In the genomic region with DNA sequence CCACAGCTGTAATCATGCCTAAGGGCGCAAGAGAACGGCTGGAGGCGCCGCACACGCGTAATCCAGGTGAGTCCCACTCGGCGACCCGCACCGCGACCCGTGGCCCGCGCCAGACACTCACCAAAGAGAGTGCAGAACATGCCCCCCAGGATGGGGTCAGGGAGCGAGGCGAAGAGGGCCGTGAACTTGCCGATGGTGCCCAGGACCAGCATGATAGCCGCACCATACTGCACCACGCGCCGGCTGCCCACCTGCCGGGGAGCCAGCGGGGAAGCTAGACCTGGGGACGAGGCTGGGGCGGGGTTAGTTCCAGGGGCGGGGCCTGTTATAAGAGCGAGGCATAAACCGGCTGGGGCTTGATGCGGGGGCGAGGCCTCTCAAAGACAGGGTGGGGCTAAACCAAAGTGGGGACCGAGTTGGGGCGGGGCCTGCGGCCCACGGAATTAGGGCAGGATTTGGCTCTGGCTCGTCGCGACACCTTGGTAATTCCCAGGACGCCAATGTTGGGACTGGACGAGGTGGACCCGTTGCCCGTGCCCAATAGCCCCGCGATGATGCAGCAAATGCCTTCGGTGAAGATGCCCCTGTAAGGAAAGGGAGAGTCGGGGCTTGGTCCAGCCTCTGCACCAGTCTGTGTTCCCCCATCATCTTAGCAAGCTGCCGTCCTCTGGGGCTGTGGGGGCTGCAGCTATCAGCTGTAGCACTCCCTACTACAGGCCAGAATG, we compare ENCODE assay signal across 32 cellular contexts. TPM values are rescaled to one million over a fixed set of nuclear protein-coding genes. Genes with fewer than 3 reads are reported as not detected.
A peak's percentile ranks its signal among the peaks of the same experiment; 100 is the strongest.
DNase-seq lines count a peak whose midpoint lies in the region; ATAC-seq and TF ChIP-seq lines count a peak whose summit lies in the region.
"Had no signal": no experiment of that assay in that cellular context is flagged by ENCODE, and none has a peak within 500 bp of the region (broad histone marks: within the 10 kb centered on the region; RNA-seq: fewer than 3 reads in every experiment).

No MANE protein-coding gene starts in this region.

- H3K4me3 ChIP-seq in RWPE2 (ENCODE audit: severe bottlenecking) (no peak overlapping the region), sigmoid colon (no peak overlapping the region)
- H3K4me3 ChIP-seq: breast epithelium, coronary artery, esophagus squamous epithelium, gastrocnemius medialis, SJSA1, thyroid gland had no signal

- no peak overlapping the region for H3K4me3 Mint-ChIP-seq in MCF 10A (ENCODE audit: unreplicated experiment)
- H3K4me3 Mint-ChIP-seq: activated CD4-positive, alpha-beta T cell treated with anti-CD3 and anti-CD28 coated beads for 36 hours; activated naive CD4-positive, alpha-beta T cell treated with anti-CD3 and anti-CD28 coated beads for 36 hours; CD14-positive monocyte; effector memory CD8-positive, alpha-beta T cell; memory B cell had no signal

- H3K27ac ChIP-seq in RWPE2 (ENCODE audit: poor library complexity, severe bottlenecking) (no peak overlapping the region), sigmoid colon (no peak overlapping the region)
- H3K27ac ChIP-seq: breast epithelium, coronary artery, esophagus squamous epithelium, gastrocnemius medialis, neutrophil, SJSA1, thyroid gland had no signal

- POLR2A ChIA-PET in MCF 10A (lab: Yijun Ruan, JAX): interaction anchor here (0.6 to 0.9 kb wide), 2 partner anchors 9 to 37 kb away, joined by 3 read pairs; partner anchors contain the start of gene PAIP2

- no peak for TF ChIP-seq POLR2A in sigmoid colon (IDR thresholded peaks at IDR 0.05)

- peaks cover 11% of the 10 kb centered on the region for H3K36me3 Mint-ChIP-seq in MCF 10A (ENCODE audit: insufficient read depth, unreplicated experiment)

- no peaks in the 10 kb centered on the region for H3K9me3 Mint-ChIP-seq in MCF 10A (ENCODE audit: unreplicated experiment)
- H3K9me3 Mint-ChIP-seq: activated naive CD4-positive, alpha-beta T cell treated with anti-CD3 and anti-CD28 coated beads for 36 hours; effector memory CD8-positive, alpha-beta T cell; memory B cell had no signal

- peak overlapping the region; percentile 37; the same call in 1 of the 2 replicates for H3K9ac ChIP-seq in ES-I3 (ENCODE audit: low read depth, low read length)

- peaks cover 12% of the 10 kb centered on the region for H3K4me1 Mint-ChIP-seq in MCF 10A (ENCODE audit: insufficient read depth, unreplicated experiment)
- H3K4me1 Mint-ChIP-seq: activated CD4-positive, alpha-beta T cell treated with anti-CD3 and anti-CD28 coated beads for 36 hours; CD14-positive monocyte had no signal

- 82 to 87% methylated on average over 47 of the region's 47 CpGs for WGBS in sigmoid colon, 2 donors

- intact Hi-C loops in sigmoid colon (cut with DNase I): no loop called here
- intact Hi-C loops in MCF 10A (cut with micrococcal nuclease): no loop called here

- H3K27me3 ChIP-seq in RWPE2 (ENCODE audit: insufficient read depth, poor library complexity, severe bottlenecking): no peaks in the 10 kb centered on the region
- no peaks in the 10 kb centered on the region for H3K27me3 ChIP-seq in sigmoid colon
- H3K27me3 ChIP-seq: breast epithelium, esophagus squamous epithelium, gastrocnemius medialis, neutrophil, SJSA1, thyroid gland had no signal

- H3K4me1 ChIP-seq in ES-I3 (ENCODE audit: insufficient read depth, low read length) (no peaks in the 10 kb centered on the region; the same call in 1 of the 2 replicates), RWPE2 (ENCODE audit: insufficient read depth, poor library complexity, severe bottlenecking) (peaks cover 9% of the 10 kb centered on the region), sigmoid colon (peaks cover 0 to 15% (median 7%) of the 10 kb centered on the region in 4 donors)
- H3K4me1 ChIP-seq: breast epithelium, SJSA1 had no signal

- TF ChIP-seq CTCF in RWPE2 (IDR thresholded peaks at IDR 0.05; ENCODE audit: poor library complexity, severe bottlenecking) (no peak), sigmoid colon (IDR thresholded peaks at IDR 0.05) (no peak), MCF 10A (IDR thresholded peaks at IDR 0.05; ENCODE audit: unreplicated experiment) (no peak)

- ATAC-seq in RWPE2 (ENCODE audit: low read depth) (no peak), HG02870 (IDR thresholded peaks at IDR 0.05; ENCODE audit: unreplicated experiment) (no peak)
- ATAC-seq: activated CD4-positive, alpha-beta T cell treated with anti-CD3 and anti-CD28 coated beads for 36 hours; effector memory CD8-positive, alpha-beta T cell; gastrocnemius medialis; Panc1; stimulated activated naive CD8-positive, alpha-beta T cell treated with anti-CD3 and anti-CD28 coated beads, Interleukin-15, Interleukin-2, amounts not matched to agents 100 U/mL and 50 U/mL, for 24 hours had no signal

- H3K36me3 ChIP-seq in ES-I3 (ENCODE audit: insufficient read depth, low read length) (no peaks in the 10 kb centered on the region), RWPE2 (ENCODE audit: low read depth) (no peaks in the 10 kb centered on the region), sigmoid colon (peaks cover 0 to 6% (median 0%) of the 10 kb centered on the region in 4 donors)
- H3K36me3 ChIP-seq: breast epithelium, gastrocnemius medialis, thyroid gland had no signal

- H3K9me3 ChIP-seq in ES-I3 (ENCODE audit: control insufficient read depth, insufficient read depth, low read length) (no peaks in the 10 kb centered on the region; the same call in 1 of the 2 replicates), RWPE2 (ENCODE audit: severe bottlenecking) (no peaks in the 10 kb centered on the region), sigmoid colon (no peaks in the 10 kb centered on the region)
- H3K9me3 ChIP-seq: breast epithelium, esophagus squamous epithelium, gastrocnemius medialis, neutrophil, SJSA1, thyroid gland had no signal

- DNase-seq in RWPE2 (ENCODE audit: low spot score) (peak; percentile 69), iPS-NIHi7 (ENCODE audit: extremely low spot score) (peak; percentile 79), sigmoid colon (peak; percentile 47), DMS 273 treated with DMSO at 0.1 percent for 48 hours (lab: John Stamatoyannopoulos, UW) (no peak), MCF 10A (ENCODE audit: unreplicated experiment) (no peak), RKO (ENCODE audit: low spot score) (no peak)
- DNase-seq: activated CD4-positive, alpha-beta T cell treated with anti-CD3 and anti-CD28 coated beads for 36 hours; activated naive CD4-positive, alpha-beta T cell treated with anti-CD3 and anti-CD28 coated beads for 36 hours; amniotic stem cell; Calu3; effector memory CD8-positive, alpha-beta T cell; esophagus squamous epithelium; gastrocnemius medialis; hippocampal formation; Kasumi-1; NCI-H1048; NCI-H1930; NCI-H526 treated with DMSO at 0.1 percent for 48 hours; stimulated activated CD4-positive, alpha-beta T cell treated with anti-CD3 and anti-CD28 coated beads, Interleukin-4, amount 100 ng/mL, for 24 hours; stimulated activated naive CD8-positive, alpha-beta T cell treated with anti-CD3 and anti-CD28 coated beads, Interleukin-15, Interleukin-2, amounts not matched to agents 100 U/mL and 50 U/mL, for 24 hours had no signal

- TF ChIP-seq EP300 in sigmoid colon (IDR thresholded peaks at IDR 0.05): no peak

- no peak overlapping the region for H3K27ac Mint-ChIP-seq in MCF 10A (ENCODE audit: low read depth, unreplicated experiment)
- H3K27ac Mint-ChIP-seq: activated CD4-positive, alpha-beta T cell treated with anti-CD3 and anti-CD28 coated beads for 36 hours; activated naive CD4-positive, alpha-beta T cell treated with anti-CD3 and anti-CD28 coated beads for 36 hours; CD14-positive monocyte; memory B cell had no signal

- CTCF ChIA-PET in MCF 10A (lab: Yijun Ruan, JAX): interaction anchor here (0.9 kb wide), 1 partner anchor 20 kb away, joined by 3 read pairs; no protein-coding TSS in a partner anchor

- no TSS peak for BruUV-seq in MCF 10A (replicated peaks; lab: Mats Ljungman, UMichigan)

- no peaks in the 10 kb centered on the region for H3K27me3 Mint-ChIP-seq in MCF 10A (ENCODE audit: insufficient read depth, unreplicated experiment)
- H3K27me3 Mint-ChIP-seq: activated CD4-positive, alpha-beta T cell treated with anti-CD3 and anti-CD28 coated beads for 36 hours; effector memory CD8-positive, alpha-beta T cell; memory B cell had no signal

RNA-seq across cellular contexts. Expression of gene SLC23A1, which starts 4.8 kb away (rescaled TPM):
- total RNA-seq in sigmoid colon (not detected), MCF 10A (2022) (not detected in 2 replicates)
- 1 to 10 TPM in 2 of 3 donors, under 1 TPM in 1; 0.60 to 2.1 (median 1.7) TPM for polyA plus RNA-seq in sigmoid colon
- total RNA-seq: gastrocnemius medialis, kidney epithelial cell, myocyte, SJSA1, thyroid gland had no signal
- polyA plus RNA-seq: CD14-positive monocyte had no signal

RNA-seq across cellular contexts. Expression of gene MZB1, which starts 11.4 kb away (rescaled TPM):
- total RNA-seq in sigmoid colon: 1 to 10 TPM in 1 of 4 donors, not detected in 3; 2.2 TPM
- polyA plus RNA-seq in sigmoid colon: 10 to 100 TPM in 1 of 3 donors, 1 to 10 TPM in 2; 2.4 to 29.2 (median 3.9) TPM
- total RNA-seq in MCF 10A (2022): not detected in 2 replicates
- total RNA-seq: Calu3, kidney epithelial cell, SJSA1 had no signal

RNA-seq across cellular contexts. Expression of gene PROB1, which starts 16.6 kb away (rescaled TPM):
- total RNA-seq in sigmoid colon (under 1 TPM; 0.16 to 0.55 (median 0.31) TPM), MCF 10A (2022) (2.3 and 3.1 TPM in 2 replicates)
- 1 to 10 TPM in 1 of 3 donors, under 1 TPM in 2; under 0.01 to 1.8 (median 0.69) TPM for polyA plus RNA-seq in sigmoid colon

RNA-seq across cellular contexts. Expression of gene SPATA24, which starts 25.6 kb away (rescaled TPM):
- total RNA-seq in sigmoid colon (1 to 10 TPM; 1.4 to 7.9 (median 2.0) TPM), MCF 10A (2022) (9.8 and 11.6 TPM in 2 replicates)
- 1 to 10 TPM; 7.3 to 9.0 (median 7.9) TPM for polyA plus RNA-seq in sigmoid colon

RNA-seq across cellular contexts. Expression of gene PAIP2, which starts 36.6 kb away (rescaled TPM):
- 100 to 1,000 TPM in 2 of 4 donors, 10 to 100 TPM in 2; 96.5 to 146 (median 109) TPM for total RNA-seq in sigmoid colon
- 100 to 1,000 TPM in 1 of 3 donors, 10 to 100 TPM in 2; 70.7 to 104 (median 78.7) TPM for polyA plus RNA-seq in sigmoid colon
- total RNA-seq in MCF 10A (2022): 104 and 108 TPM in 2 replicates

Comparison
In these comparisons a context has a peak if more than half of its experiments do, and no peak if none do; other contexts are left out.
1. DNase-seq: peak in RWPE2 (single experiment), iPS-NIHi7 (single experiment) and sigmoid colon (single experiment); none in DMS 273 treated with DMSO at 0.1 percent for 48 hours (single experiment), MCF 10A (single experiment) and RKO (single experiment).